In genomic region chr1:7535934-7536878, GRCh38 we compare ENCODE assay signal across 18 cellular contexts.
DNase-seq lines count a peak whose midpoint lies in the region; ATAC-seq and TF ChIP-seq lines count a peak whose summit lies in the region.
"Had no signal": no experiment of that assay in that cellular context is flagged by ENCODE, and none has a peak within 500 bp of the region (broad histone marks: within the 10 kb centered on the region; RNA-seq: fewer than 3 reads in every experiment).

No MANE protein-coding gene starts in this region.

- no peaks in the 10 kb centered on the region for H3K36me3 ChIP-seq in SK-N-MC (ENCODE audit: insufficient read depth, low read length)
- no peaks in the 10 kb centered on the region for H3K36me3 ChIP-seq in spleen
- H3K36me3 ChIP-seq: BE2C, neutrophil had no signal

- peak; percentile 80 for DNase-seq in H9
- peak; percentile 16 for DNase-seq in SK-N-MC (ENCODE audit: low read depth, low spot score)
- no peak for DNase-seq in left lobe of liver (ENCODE audit: low spot score)
- peak; percentile 47 for DNase-seq in spleen
- DNase-seq in COLO668 (lab: John Stamatoyannopoulos, UW; ENCODE audit: unreplicated experiment), result no peak
- DNase-seq in H4 (ENCODE audit: low spot score), result no peak
- DNase-seq: activated CD4-positive, alpha-beta T cell treated with anti-CD3 and anti-CD28 coated beads for 1 hour; activated naive CD8-positive, alpha-beta T cell treated with anti-CD3 and anti-CD28 coated beads for 36 hours; BE2C; body of pancreas; HFFc6; islet precursor cell; MV-4-11; NCI-H1930; NCI-H446 treated with DMSO at 0.1 percent for 48 hours; NK-92 treated with Interleukin-12 subunit alpha and Interleukin-12 subunit beta, amount 100 ng/mL, for 24 hours had no signal

- H4K91ac ChIP-seq in H9 (ENCODE audit: insufficient read length, low read depth, low read length), result no peak overlapping the region

- H3T11ph ChIP-seq in H9 (ENCODE audit: low read length), result no peak overlapping the region

- H3K9me3 ChIP-seq in H9 (ENCODE audit: control insufficient read depth, low read depth, low read length) (no peaks in the 10 kb centered on the region), SK-N-MC (ENCODE audit: low read depth, low read length) (no peaks in the 10 kb centered on the region), spleen (no peaks in the 10 kb centered on the region)
- H3K9me3 ChIP-seq: BE2C, body of pancreas, neutrophil had no signal

- H4K8ac ChIP-seq in H9 (replicated peaks; ENCODE audit: insufficient read length, low read depth, low read length), result no peak overlapping the region

- H4K5ac ChIP-seq in H9 (ENCODE audit: insufficient read length, low read depth, low read length), result no peak overlapping the region

- peaks cover 13% of the 10 kb centered on the region; the same call in 1 of the 2 replicates for H3K4me1 ChIP-seq in H9 (ENCODE audit: insufficient read depth, low read length)
- peaks cover 0 to 49% (median 20%) of the 10 kb centered on the region in 6 donors for H3K4me1 ChIP-seq in spleen
- H3K4me1 ChIP-seq: body of pancreas had no signal

- intact Hi-C loops in spleen (cut with DNase I; ENCODE audit: low total_unique reads), result no loop called here

- H3K9me3 Mint-ChIP-seq in H9, result no peaks in the 10 kb centered on the region; a peak in 1 of 5 replicates
- H3K9me3 Mint-ChIP-seq: activated naive CD8-positive, alpha-beta T cell treated with anti-CD3 and anti-CD28 coated beads for 36 hours had no signal

- H3K27me3 ChIP-seq in H9 (ENCODE audit: insufficient read depth, low read length) (no peaks in the 10 kb centered on the region), spleen (replicated peaks in 1 of 7) (peaks cover 0 to 44% (median 0%) of the 10 kb centered on the region in 7 donors)
- H3K27me3 ChIP-seq: BE2C, body of pancreas had no signal

- H3K4me3 ChIP-seq in SK-N-MC, result peak overlapping the region; percentile 38
- H3K4me3 ChIP-seq in spleen, result no peak overlapping the region
- H3K4me3 ChIP-seq: body of pancreas had no signal

- no peak overlapping the region for H2BK12ac ChIP-seq in H9 (ENCODE audit: insufficient read length, low read depth, low read length)

- no peaks in the 10 kb centered on the region for H3K79me2 ChIP-seq in H9 (ENCODE audit: insufficient read depth, low read length)

- no peak overlapping the region for H2BK20ac ChIP-seq in H9 (ENCODE audit: low read depth, low read length, poor library complexity, severe bottlenecking)

- H2AK5ac ChIP-seq in H9 (ENCODE audit: insufficient read length, low read length), result no peak overlapping the region

- no peak overlapping the region for H2BK15ac ChIP-seq in H9 (ENCODE audit: low read depth, low read length)

- no peak overlapping the region for H3K9ac ChIP-seq in H9 (ENCODE audit: extremely low read depth, insufficient read length, low read length)
- H3K9ac ChIP-seq in SK-N-MC (ENCODE audit: insufficient read length), result no peak overlapping the region

- no peak overlapping the region for H2BK120ac ChIP-seq in H9 (ENCODE audit: low read depth, low read length, poor library complexity, severe bottlenecking)

- H3K36me3 Mint-ChIP-seq in H9 (ENCODE audit: insufficient read depth in 1 of 3, low read depth in 3 of 3), result no peaks in the 10 kb centered on the region
- H3K36me3 Mint-ChIP-seq: activated naive CD8-positive, alpha-beta T cell treated with anti-CD3 and anti-CD28 coated beads for 36 hours had no signal

- no peak overlapping the region for H3K56ac ChIP-seq in H9 (ENCODE audit: insufficient read length, low read depth, low read length)

- H3K27me3 Mint-ChIP-seq in H9 (ENCODE audit: low read depth), result peaks cover 6% of the 10 kb centered on the region

- H2BK5ac ChIP-seq in H9 (ENCODE audit: insufficient read length, low read length), result no peak overlapping the region

- peak overlapping the region; percentile 77 for H3K14ac ChIP-seq in H9 (ENCODE audit: insufficient read depth, low read length)

- TF ChIP-seq CTCF in H9 (conservative IDR thresholded peaks at IDR 0.05) (no peak), spleen (IDR thresholded peaks at IDR 0.05 in 8 of 11, conservative IDR thresholded peaks at IDR 0.05 in 3 of 11) (no peak)

- TF ChIP-seq POLR2A in spleen (IDR thresholded peaks at IDR 0.05), result no peak

- ATAC-seq in left lobe of liver, result peak; percentile 74
- ATAC-seq in GM19351 (IDR thresholded peaks at IDR 0.05; ENCODE audit: unreplicated experiment), result no peak
- ATAC-seq: body of pancreas had no signal

- H3K79me1 ChIP-seq in H9 (ENCODE audit: insufficient read depth, low read depth, low read length, poor library complexity, severe bottlenecking), result no peaks in the 10 kb centered on the region

- H3K27ac Mint-ChIP-seq in H9, result peak overlapping the region in 1 of 3 experiments; percentile 77; a peak in 3 of 7 replicates
- H3K27ac Mint-ChIP-seq: activated naive CD8-positive, alpha-beta T cell treated with anti-CD3 and anti-CD28 coated beads for 36 hours; HFFc6 had no signal

- H3K4me1 Mint-ChIP-seq in H9, result peaks cover 53 to 70% of the 10 kb centered on the region in 2 experiments
- H3K4me1 Mint-ChIP-seq: activated naive CD8-positive, alpha-beta T cell treated with anti-CD3 and anti-CD28 coated beads for 36 hours had no signal

- no peak overlapping the region for H3K23ac ChIP-seq in H9 (ENCODE audit: insufficient read length, low read depth, low read length)

- no peak overlapping the region for H3K4ac ChIP-seq in H9 (ENCODE audit: low read depth, low read length)

- H2AFZ ChIP-seq in H9 (ENCODE audit: low read length), result no peak overlapping the region

- H3K18ac ChIP-seq in H9 (ENCODE audit: insufficient read length, low read depth, low read length), result peak overlapping the region; percentile 66

- H3K27ac ChIP-seq in H9 (ENCODE audit: insufficient read length, low read depth, low read length) (no peak overlapping the region), SK-N-MC (no peak overlapping the region), spleen (peak overlapping the region in 1 of 8 donors; percentile 4)
- H3K27ac ChIP-seq: body of pancreas, neutrophil had no signal

- H3K4me3 Mint-ChIP-seq in H9, result peak overlapping the region; percentile 19 to 56; a peak in 4 of 5 replicates
- H3K4me3 Mint-ChIP-seq: activated naive CD8-positive, alpha-beta T cell treated with anti-CD3 and anti-CD28 coated beads for 36 hours; HFFc6 had no signal

- peak overlapping the region; percentile 46 for H3K4me2 ChIP-seq in H9 (ENCODE audit: insufficient read depth, insufficient read length, low read length)

- H4K20me1 ChIP-seq in H9 (ENCODE audit: control insufficient read depth, insufficient read depth, insufficient read length), result no peaks in the 10 kb centered on the region

- WGBS in H9 (ENCODE audit: extremely low coverage, insufficient read length, low lambda C conversion rate), result no CpG with 5 or more reads among the region's 23 CpGs
- 45 to 69% (median 65%) methylated on average over 10 to 23 of the region's 23 CpGs for WGBS in spleen, 5 donors

- no peaks in the 10 kb centered on the region for H3K23me2 ChIP-seq in H9 (ENCODE audit: insufficient read length, low read depth, low read length, poor library complexity, severe bottlenecking)

Comparison
In these comparisons a context has a peak if more than half of its experiments do, and no peak if none do; other contexts are left out.
1. DNase-seq: peak in H9 (single experiment), SK-N-MC (single experiment) and spleen (single experiment); none in left lobe of liver (single experiment), COLO668 (single experiment) and H4 (single experiment).